In genomic region chr1:234213576-234214128, GRCh38 we compare ENCODE assay signal across 8 cellular contexts.
DNase-seq lines count a peak whose midpoint lies in the region; ATAC-seq and TF ChIP-seq lines count a peak whose summit lies in the region.

No MANE protein-coding gene starts in this region.

- no peaks in the 10 kb centered on the region for H3K36me3 Mint-ChIP-seq in activated T-cell treated with anti-CD3 and anti-CD28 coated beads, Interleukin-2, amount 50 U/mL, for 72 hours (ENCODE audit: insufficient read depth in 2 of 2)

- TF ChIP-seq EP300 in ovary (IDR thresholded peaks at IDR 0.05) = no peak

- H3K27me3 ChIP-seq in tibial artery (peaks cover 0 to 30% of the 10 kb centered on the region in 2 donors), ovary (no peaks in the 10 kb centered on the region)

- H3K9me3 ChIP-seq in iPS-18c (ENCODE audit: control insufficient read depth, insufficient read depth, low read length) (peaks cover 4% of the 10 kb centered on the region), tibial artery (no peaks in the 10 kb centered on the region), ovary (no peaks in the 10 kb centered on the region)

- H3K4me1 ChIP-seq in tibial artery (peaks cover 0 to 21% (median 13%) of the 10 kb centered on the region in 4 donors), ovary (ENCODE audit: insufficient read depth) (no peaks in the 10 kb centered on the region)

- H3K27ac ChIP-seq in VCaP = peak overlapping the region; percentile 77
- no peak overlapping the region for H3K27ac ChIP-seq in tibial artery
- H3K27ac ChIP-seq in ovary = no peak overlapping the region

- no peak for TF ChIP-seq POLR2A in ovary (IDR thresholded peaks at IDR 0.05)

- no peak for DNase-seq in activated T-cell treated with anti-CD3 and anti-CD28 coated beads, Interleukin-2, amount 50 U/mL, for 72 hours
- no peak for DNase-seq in activated T-cell treated with anti-CD3 and anti-CD28 coated beads, Interleukin-2, amount 50 U/mL, for 1 hour
- DNase-seq in tibial artery (no peak), ovary (no peak), NCI-H2081 treated with DMSO at 0.1 percent for 48 hours (lab: John Stamatoyannopoulos, UW) (no peak)

- TF ChIP-seq CTCF in VCaP (conservative IDR thresholded peaks at IDR 0.05) (no peak), tibial artery (IDR thresholded peaks at IDR 0.05) (no peak), ovary (IDR thresholded peaks at IDR 0.05) (no peak)

- 14 to 22% (median 19%) methylated on average over 9 of the region's 9 CpGs for WGBS in ovary, 3 donors

- peaks cover 46% of the 10 kb centered on the region for H3K27me3 Mint-ChIP-seq in activated T-cell treated with anti-CD3 and anti-CD28 coated beads, Interleukin-2, amount 50 U/mL, for 72 hours (ENCODE audit: low read depth)

- peak overlapping the region; percentile 72 to 79 for H3K4me3 Mint-ChIP-seq in activated T-cell treated with anti-CD3 and anti-CD28 coated beads, Interleukin-2, amount 50 U/mL, for 72 hours

- H3K36me3 ChIP-seq in tibial artery (no peaks in the 10 kb centered on the region), ovary (no peaks in the 10 kb centered on the region)

- peak overlapping the region; percentile 74 for H3K4me3 ChIP-seq in iPS-18c (ENCODE audit: insufficient read depth, low read depth, low read length)
- peak overlapping the region; percentile 22 to 42 for H3K4me3 ChIP-seq in tibial artery
- no peak overlapping the region for H3K4me3 ChIP-seq in ovary

- ATAC-seq in activated T-cell treated with anti-CD3 and anti-CD28 coated beads, Interleukin-2, amount 50 U/mL, for 72 hours (replicated peaks in 1 of 2) = no peak
- ATAC-seq in GM21526 (IDR thresholded peaks at IDR 0.05; ENCODE audit: low FRiP score, unreplicated experiment) = no peak

- H3K9me3 Mint-ChIP-seq in activated T-cell treated with anti-CD3 and anti-CD28 coated beads, Interleukin-2, amount 50 U/mL, for 72 hours = no peaks in the 10 kb centered on the region

- peaks cover 17% of the 10 kb centered on the region for H3K4me1 Mint-ChIP-seq in activated T-cell treated with anti-CD3 and anti-CD28 coated beads, Interleukin-2, amount 50 U/mL, for 72 hours (ENCODE audit: low read depth)

- no peak overlapping the region for H3K27ac Mint-ChIP-seq in activated T-cell treated with anti-CD3 and anti-CD28 coated beads, Interleukin-2, amount 50 U/mL, for 72 hours

- intact Hi-C loops in tibial artery (cut with DNase I; ENCODE audit: low total_unique reads) = no loop called here
- intact Hi-C loops in ovary (cut with DNase I) = no loop called here
